Comparison of ENCODE assay signal across 8 cellular contexts in the genomic region with DNA sequence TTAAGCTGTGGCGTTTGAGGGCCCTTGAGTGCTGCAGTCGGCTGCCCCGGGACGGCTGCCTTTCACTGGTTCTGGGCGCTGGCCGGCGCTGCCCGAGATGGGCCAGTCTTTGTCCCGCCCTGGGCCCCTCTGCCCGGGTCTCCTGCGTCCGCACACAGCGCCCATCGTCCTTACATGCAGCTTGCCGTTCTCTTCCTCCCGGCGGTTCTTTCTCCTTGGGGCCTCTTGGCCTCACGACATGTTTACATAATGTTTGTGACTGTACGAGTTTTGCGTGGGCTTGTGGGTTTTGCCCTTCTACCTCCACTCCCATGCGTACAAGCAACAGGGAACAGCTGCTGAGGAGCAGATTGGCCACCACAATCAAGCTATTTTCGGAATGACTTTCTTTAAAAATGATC. TPM values are rescaled to one million over a fixed set of nuclear protein-coding genes. Genes with fewer than 3 reads are reported as not detected.
DNase-seq lines count a peak whose midpoint lies in the region; ATAC-seq and TF ChIP-seq lines count a peak whose summit lies in the region.

No MANE protein-coding gene starts in this region.

- peak; percentile 62 for DNase-seq in EL
- peak; percentile 49 for DNase-seq in HK-2 (ENCODE audit: unreplicated experiment)
- DNase-seq in dermis blood vessel endothelial cell: peak; percentile 57
- DNase-seq in lower leg skin (ENCODE audit: low spot score in 2 of 2): peak; percentile 43 to 89
- peak; percentile 8 to 30 for DNase-seq in stimulated activated CD4-positive, alpha-beta T cell treated with anti-CD3 and anti-CD28 coated beads, Interleukin-4, amount 100 ng/mL, for 48 hours (ENCODE audit: low read depth in 2 of 2)
- no peak for DNase-seq in retina

- 0% methylated on average over 21 to 22 of the region's 22 CpGs for WGBS in lower leg skin, 2 donors

- no peak for TF ChIP-seq POLR2A in lower leg skin (IDR thresholded peaks at IDR 0.05)

- intact Hi-C loops in lower leg skin (cut with DNase I; ENCODE audit: low total_unique reads): no loop called here

- H3K27ac ChIP-seq in VCaP: peak overlapping the region; percentile 89

- peak overlapping the region; percentile 86 for H3K4me3 ChIP-seq in lower leg skin (ENCODE audit: low read depth, poor library complexity, severe bottlenecking)

- TF ChIP-seq CTCF in VCaP (conservative IDR thresholded peaks at IDR 0.05) (no peak), lower leg skin (IDR thresholded peaks at IDR 0.05) (no peak)

- peak; percentile 26 for ATAC-seq in GM21381 (IDR thresholded peaks at IDR 0.05; ENCODE audit: unreplicated experiment)

RNA-seq across cellular contexts. Expression of gene TNPO1, which starts 0.6 kb away (rescaled TPM):
- total RNA-seq in dermis blood vessel endothelial cell (475 and 624 TPM in 2 replicates), lower leg skin (10 to 100 TPM; 55.5 to 83.4 (median 66.2) TPM)
